Comparison of ENCODE assay signal across 2 cellular contexts in the genomic region with DNA sequence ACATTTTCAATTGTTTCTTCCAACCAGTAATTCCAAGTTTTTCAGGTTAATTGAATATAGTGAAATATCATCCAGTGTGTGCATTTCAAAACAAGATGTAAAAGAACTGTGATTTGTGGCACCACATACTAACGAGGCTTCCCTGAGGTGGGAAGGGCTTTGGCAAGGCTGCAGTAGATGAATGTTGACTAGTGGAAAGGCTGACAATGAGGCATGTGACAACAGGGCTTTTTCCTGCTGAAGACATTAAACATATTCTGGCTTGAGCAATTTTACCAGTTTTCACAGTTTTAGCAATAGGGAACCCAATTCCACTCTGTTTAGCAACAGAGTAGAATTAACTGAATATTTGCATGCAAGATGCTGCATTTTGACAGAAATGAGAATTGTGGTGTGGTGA.
TF ChIP-seq lines count a peak whose summit lies in the region.

No MANE protein-coding gene starts in this region.

TF ChIP-seq in IMR-90, 13 proteins besides CTCF, POLR2A, EP300 and RAD21:
- TF ChIP-seq MAFK (IDR thresholded peaks at IDR 0.05; ENCODE audit: low read depth, low read length) (no peak), MXI1 (IDR thresholded peaks at IDR 0.05; ENCODE audit: borderline replicate concordance, low read depth, low read length) (no peak), RFX5 (IDR thresholded peaks at IDR 0.05; ENCODE audit: low read depth, low read length) (no peak), RCOR1 (IDR thresholded peaks at IDR 0.05; ENCODE audit: insufficient replicate concordance, low read length) (no peak), MAZ (IDR thresholded peaks at IDR 0.05; ENCODE audit: borderline replicate concordance, low read depth, low read length) (no peak), CHD1 (IDR thresholded peaks at IDR 0.05; ENCODE audit: low read depth, low read length) (no peak), SMC3 (IDR thresholded peaks at IDR 0.05; ENCODE audit: low read depth, low read length) (no peak), FOS (IDR thresholded peaks at IDR 0.05; ENCODE audit: low read depth, low read length) (no peak), CEBPB (IDR thresholded peaks at IDR 0.05; ENCODE audit: low read depth, low read length) (no peak), NFE2L2 (IDR thresholded peaks at IDR 0.05; ENCODE audit: low read depth, low read length) (no peak), BHLHE40 (IDR thresholded peaks at IDR 0.05; ENCODE audit: low read depth, low read length) (no peak)
- TF ChIP-seq, protein P1, sequence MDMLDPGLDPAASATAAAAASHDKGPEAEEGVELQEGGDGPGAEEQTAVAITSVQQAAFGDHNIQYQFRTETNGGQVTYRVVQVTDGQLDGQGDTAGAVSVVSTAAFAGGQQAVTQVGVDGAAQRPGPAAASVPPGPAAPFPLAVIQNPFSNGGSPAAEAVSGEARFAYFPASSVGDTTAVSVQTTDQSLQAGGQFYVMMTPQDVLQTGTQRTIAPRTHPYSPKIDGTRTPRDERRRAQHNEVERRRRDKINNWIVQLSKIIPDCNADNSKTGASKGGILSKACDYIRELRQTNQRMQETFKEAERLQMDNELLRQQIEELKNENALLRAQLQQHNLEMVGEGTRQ (IDR thresholded peaks at IDR 0.05; ENCODE audit: low read depth, low read length): no peak
- TF ChIP-seq, protein P2, sequence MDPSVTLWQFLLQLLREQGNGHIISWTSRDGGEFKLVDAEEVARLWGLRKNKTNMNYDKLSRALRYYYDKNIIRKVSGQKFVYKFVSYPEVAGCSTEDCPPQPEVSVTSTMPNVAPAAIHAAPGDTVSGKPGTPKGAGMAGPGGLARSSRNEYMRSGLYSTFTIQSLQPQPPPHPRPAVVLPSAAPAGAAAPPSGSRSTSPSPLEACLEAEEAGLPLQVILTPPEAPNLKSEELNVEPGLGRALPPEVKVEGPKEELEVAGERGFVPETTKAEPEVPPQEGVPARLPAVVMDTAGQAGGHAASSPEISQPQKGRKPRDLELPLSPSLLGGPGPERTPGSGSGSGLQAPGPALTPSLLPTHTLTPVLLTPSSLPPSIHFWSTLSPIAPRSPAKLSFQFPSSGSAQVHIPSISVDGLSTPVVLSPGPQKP (IDR thresholded peaks at IDR 0.05; ENCODE audit: borderline replicate concordance, low read depth, low read length): no peak

TF ChIP-seq in SK-N-SH, 30 proteins besides CTCF, POLR2A, EP300 and RAD21:
- TF ChIP-seq GABPA (IDR thresholded peaks at IDR 0.05; ENCODE audit: low read depth): no peak
- TF ChIP-seq, protein P3, sequence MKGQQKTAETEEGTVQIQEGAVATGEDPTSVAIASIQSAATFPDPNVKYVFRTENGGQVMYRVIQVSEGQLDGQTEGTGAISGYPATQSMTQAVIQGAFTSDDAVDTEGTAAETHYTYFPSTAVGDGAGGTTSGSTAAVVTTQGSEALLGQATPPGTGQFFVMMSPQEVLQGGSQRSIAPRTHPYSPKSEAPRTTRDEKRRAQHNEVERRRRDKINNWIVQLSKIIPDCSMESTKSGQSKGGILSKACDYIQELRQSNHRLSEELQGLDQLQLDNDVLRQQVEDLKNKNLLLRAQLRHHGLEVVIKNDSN (IDR thresholded peaks at IDR 0.05; ENCODE audit: borderline replicate concordance, low read depth): no peak
- TF ChIP-seq TEAD4 (IDR thresholded peaks at IDR 0.05; ENCODE audit: borderline replicate concordance, insufficient read depth): no peak
- TF ChIP-seq TAF1 (IDR thresholded peaks at IDR 0.05; ENCODE audit: borderline replicate concordance, low read depth, low read length): no peak
